ENCODE assay signal across 10 cellular contexts in the genomic region with DNA sequence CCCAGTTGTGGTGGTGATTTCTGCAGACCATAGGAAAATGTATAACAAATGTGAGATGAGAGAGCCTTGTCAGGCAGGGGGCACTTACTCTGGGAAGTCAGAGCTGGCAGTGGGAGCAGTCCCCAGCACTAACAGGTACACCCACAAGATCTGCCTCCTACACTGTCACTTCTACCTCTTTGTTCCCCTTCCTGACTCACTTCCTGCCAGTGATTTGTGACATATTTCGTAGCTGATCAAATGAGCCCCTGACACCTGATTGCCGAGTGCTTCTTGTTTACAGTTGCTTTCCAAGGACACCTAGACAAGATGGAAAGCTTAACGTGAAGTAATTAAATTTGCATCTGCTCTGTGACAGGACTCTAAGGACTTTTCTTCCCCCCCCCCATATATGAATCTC. TPM values are rescaled to one million over a fixed set of nuclear protein-coding genes. Genes with fewer than 3 reads are reported as not detected.
DNase-seq lines count a peak whose midpoint lies in the region; ATAC-seq and TF ChIP-seq lines count a peak whose summit lies in the region.
"Had no signal": no experiment of that assay in that cellular context is flagged by ENCODE, and none has a peak within 500 bp of the region (broad histone marks: within the 10 kb centered on the region; RNA-seq: fewer than 3 reads in every experiment).

No MANE protein-coding gene starts in this region.

- no peaks in the 10 kb centered on the region for H3K27me3 Mint-ChIP-seq in activated naive CD8-positive, alpha-beta T cell treated with anti-CD3 and anti-CD28 coated beads for 36 hours
- H3K27me3 Mint-ChIP-seq in progenitor cell of endocrine pancreas: no peaks in the 10 kb centered on the region
- H3K27me3 Mint-ChIP-seq: brain had no signal

- H3K9me3 ChIP-seq in uterus (no peaks in the 10 kb centered on the region), WERI-Rb-1 (ENCODE audit: severe bottlenecking) (no peaks in the 10 kb centered on the region)

- peaks cover 30% of the 10 kb centered on the region for H3K4me1 Mint-ChIP-seq in activated naive CD8-positive, alpha-beta T cell treated with anti-CD3 and anti-CD28 coated beads for 36 hours
- H3K4me1 Mint-ChIP-seq in progenitor cell of endocrine pancreas (ENCODE audit: low read depth): peaks cover 40% of the 10 kb centered on the region

- no peaks in the 10 kb centered on the region for H3K27me3 ChIP-seq in uterus
- no peaks in the 10 kb centered on the region for H3K27me3 ChIP-seq in WERI-Rb-1 (ENCODE audit: insufficient read depth, low read depth, severe bottlenecking)

- no peak overlapping the region for H3K4me3 ChIP-seq in uterus
- H3K4me3 ChIP-seq in WERI-Rb-1 (ENCODE audit: low read depth, low read length): no peak overlapping the region

- TF ChIP-seq POLR2A in uterus (IDR thresholded peaks at IDR 0.05): no peak

- H3K9me3 Mint-ChIP-seq in activated naive CD8-positive, alpha-beta T cell treated with anti-CD3 and anti-CD28 coated beads for 36 hours: peaks cover 6% of the 10 kb centered on the region
- H3K9me3 Mint-ChIP-seq in progenitor cell of endocrine pancreas (ENCODE audit: low read depth): peaks cover 9% of the 10 kb centered on the region

- TF ChIP-seq CTCF in progenitor cell of endocrine pancreas (IDR thresholded peaks at IDR 0.05; ENCODE audit: unreplicated experiment) (no peak), uterus (IDR thresholded peaks at IDR 0.05) (no peak), WERI-Rb-1 (IDR thresholded peaks at IDR 0.05; ENCODE audit: low read depth, low read length) (no peak)

- H3K36me3 ChIP-seq in uterus (no peaks in the 10 kb centered on the region), WERI-Rb-1 (no peaks in the 10 kb centered on the region)

- ATAC-seq in HG03159 (IDR thresholded peaks at IDR 0.05; ENCODE audit: unreplicated experiment): no peak

- H3K27ac ChIP-seq in uterus (no peak overlapping the region), WERI-Rb-1 (no peak overlapping the region)

- H3K36me3 Mint-ChIP-seq in activated naive CD8-positive, alpha-beta T cell treated with anti-CD3 and anti-CD28 coated beads for 36 hours: peaks cover 6% of the 10 kb centered on the region
- peaks cover 3% of the 10 kb centered on the region for H3K36me3 Mint-ChIP-seq in progenitor cell of endocrine pancreas (ENCODE audit: insufficient read depth)

- H3K4me3 Mint-ChIP-seq in activated naive CD8-positive, alpha-beta T cell treated with anti-CD3 and anti-CD28 coated beads for 36 hours: peak overlapping the region; percentile 47
- no peak overlapping the region for H3K4me3 Mint-ChIP-seq in progenitor cell of endocrine pancreas (ENCODE audit: low read depth)

- peaks cover 5 to 18% of the 10 kb centered on the region in 2 donors for H3K4me1 ChIP-seq in uterus

- DNase-seq in DMS 273 (lab: John Stamatoyannopoulos, UW; ENCODE audit: unreplicated experiment) (peak; percentile 19), DMS 273 treated with DMSO at 0.1 percent for 48 hours (lab: John Stamatoyannopoulos, UW) (no peak), M059J (ENCODE audit: low read depth) (peak; percentile 67), progenitor cell of endocrine pancreas (ENCODE audit: low spot score, unreplicated experiment) (no peak), uterus (no peak), WERI-Rb-1 (no peak)
- peak; percentile 12 for DNase-seq in activated naive CD8-positive, alpha-beta T cell treated with anti-CD3 and anti-CD28 coated beads for 36 hours
- DNase-seq: NCI-H526 treated with DMSO at 0.1 percent for 48 hours had no signal

- intact Hi-C loops in uterus (cut with DNase I; ENCODE audit: low total_unique reads): no loop called here

- peak overlapping the region; percentile 17 for H3K27ac Mint-ChIP-seq in activated naive CD8-positive, alpha-beta T cell treated with anti-CD3 and anti-CD28 coated beads for 36 hours
- H3K27ac Mint-ChIP-seq in progenitor cell of endocrine pancreas: peak overlapping the region; percentile 54

RNA-seq across cellular contexts. Expression of a gene that starts 40.5 kb away (rescaled TPM):
- 96.1 and 132 TPM in 2 replicates for total RNA-seq in M059J (2014; rRNA removed; shearing (Covaris generic))
- 10 to 100 TPM; 51.1 to 52.7 TPM for total RNA-seq in activated naive CD8-positive, alpha-beta T cell treated with anti-CD3 and anti-CD28 coated beads for 36 hours
- total RNA-seq in progenitor cell of endocrine pancreas: 78.7 and 81.7 TPM in 2 replicates
- total RNA-seq in uterus: 100 to 1,000 TPM in 2 of 4 donors, 10 to 100 TPM in 2; 63.2 to 151 (median 105) TPM

RNA-seq across cellular contexts. Expression of a gene that starts 40.8 kb away (rescaled TPM):
- total RNA-seq in M059J (2014; rRNA removed; shearing (Covaris generic)): 7.1 and 12.5 TPM in 2 replicates
- 1 to 10 TPM; 7.1 to 8.4 TPM for total RNA-seq in activated naive CD8-positive, alpha-beta T cell treated with anti-CD3 and anti-CD28 coated beads for 36 hours
- total RNA-seq in progenitor cell of endocrine pancreas: 19.9 and 21.3 TPM in 2 replicates
- total RNA-seq in uterus: 10 to 100 TPM in 1 of 4 donors, 1 to 10 TPM in 3; 1.2 to 35.3 (median 6.2) TPM

Comparison
In these comparisons a context has a peak if more than half of its experiments do, and no peak if none do; other contexts are left out.
1. DNase-seq: peak in DMS 273 (single experiment), M059J (single experiment) and activated naive CD8-positive, alpha-beta T cell treated with anti-CD3 and anti-CD28 coated beads for 36 hours (single experiment); none in DMS 273 treated with DMSO at 0.1 percent for 48 hours (single experiment), progenitor cell of endocrine pancreas (single experiment), uterus (0 of 2) and WERI-Rb-1 (single experiment).